In genomic region chr1:210239295-210240155, GRCh38 we compare ENCODE assay signal across 7 cellular contexts. TPM values are rescaled to one million over a fixed set of nuclear protein-coding genes. Genes with fewer than 3 reads are reported as not detected.
A peak's percentile ranks its signal among the peaks of the same experiment; 100 is the strongest.
DNase-seq lines count a peak whose midpoint lies in the region; FAIRE-seq and TF ChIP-seq lines count a peak whose summit lies in the region.

No MANE protein-coding gene starts in this region.

- H3K36me3 ChIP-seq in SK-N-MC (ENCODE audit: insufficient read depth, low read length) (no peaks in the 10 kb centered on the region), small intestine (ENCODE audit: control insufficient read depth in 2 of 2, insufficient read depth in 2 of 2, low read length in 2 of 2) (no peaks in the 10 kb centered on the region)

- H3K9me3 Mint-ChIP-seq in glutamatergic neuron (ENCODE audit: unreplicated experiment): no peaks in the 10 kb centered on the region
- no peaks in the 10 kb centered on the region for H3K9me3 Mint-ChIP-seq in activated naive CD8-positive, alpha-beta T cell treated with anti-CD3 and anti-CD28 coated beads for 36 hours

- H3K4me3 Mint-ChIP-seq in glutamatergic neuron (ENCODE audit: unreplicated experiment): no peak overlapping the region
- H3K4me3 Mint-ChIP-seq in activated naive CD8-positive, alpha-beta T cell treated with anti-CD3 and anti-CD28 coated beads for 36 hours: no peak overlapping the region

- DNase-seq in HCEC 1CT (peak; percentile 86), SK-N-MC (ENCODE audit: low read depth, low spot score) (peak; percentile 52), glutamatergic neuron (peak; percentile 30), small intestine (peak; percentile 26), activated T-cell treated with anti-CD3 and anti-CD28 coated beads for 4 hours (no peak), NK-92 (lab: John Stamatoyannopoulos, UW; ENCODE audit: unreplicated experiment) (no peak)
- no peak for DNase-seq in activated naive CD8-positive, alpha-beta T cell treated with anti-CD3 and anti-CD28 coated beads for 36 hours

- WGBS in small intestine, 3 donors: 46 to 73% (median 66%) methylated on average over 7 of the region's 7 CpGs

- peaks cover 3% of the 10 kb centered on the region for H3K27me3 Mint-ChIP-seq in glutamatergic neuron (ENCODE audit: unreplicated experiment)
- H3K27me3 Mint-ChIP-seq in activated naive CD8-positive, alpha-beta T cell treated with anti-CD3 and anti-CD28 coated beads for 36 hours: peaks cover 78% of the 10 kb centered on the region

- no peak overlapping the region for H3K27ac Mint-ChIP-seq in glutamatergic neuron (ENCODE audit: unreplicated experiment)
- no peak overlapping the region for H3K27ac Mint-ChIP-seq in activated naive CD8-positive, alpha-beta T cell treated with anti-CD3 and anti-CD28 coated beads for 36 hours

- H3K27ac ChIP-seq in SK-N-MC (no peak overlapping the region), small intestine (ENCODE audit: low read depth in 1 of 2, low read length in 1 of 2) (no peak overlapping the region)

- no peak for FAIRE-seq in small intestine (lab: Jason Lieb, UNC)

- TF ChIP-seq CTCF in glutamatergic neuron (IDR thresholded peaks at IDR 0.05; ENCODE audit: partially characterized antibody, unreplicated experiment): peak; percentile 63

- H3K9me3 ChIP-seq in SK-N-MC (ENCODE audit: low read depth, low read length) (no peaks in the 10 kb centered on the region), small intestine (ENCODE audit: control insufficient read depth, low read depth) (no peaks in the 10 kb centered on the region)

- H3K4me1 ChIP-seq in small intestine (ENCODE audit: control insufficient read depth in 2 of 2, insufficient read depth in 1 of 2, low read depth in 1 of 2, low read length in 1 of 2): peaks cover 0 to 5% of the 10 kb centered on the region in 2 donors

- H3K27me3 ChIP-seq in small intestine (ENCODE audit: control insufficient read depth in 2 of 2, insufficient read depth in 2 of 2, low read length in 2 of 2): peaks cover 0 to 2% of the 10 kb centered on the region in 2 donors

- H3K4me3 ChIP-seq in SK-N-MC (no peak overlapping the region), small intestine (ENCODE audit: low read depth in 1 of 2, low read length in 2 of 2) (no peak overlapping the region)

- peaks cover 21% of the 10 kb centered on the region for H3K4me1 Mint-ChIP-seq in glutamatergic neuron (ENCODE audit: low read depth, unreplicated experiment)
- H3K4me1 Mint-ChIP-seq in activated naive CD8-positive, alpha-beta T cell treated with anti-CD3 and anti-CD28 coated beads for 36 hours: no peaks in the 10 kb centered on the region

- no peaks in the 10 kb centered on the region for H3K36me3 Mint-ChIP-seq in glutamatergic neuron (ENCODE audit: unreplicated experiment)
- no peaks in the 10 kb centered on the region for H3K36me3 Mint-ChIP-seq in activated naive CD8-positive, alpha-beta T cell treated with anti-CD3 and anti-CD28 coated beads for 36 hours

- no peak overlapping the region for H3K9ac ChIP-seq in SK-N-MC (ENCODE audit: insufficient read length)

RNA-seq across cellular contexts. Expression of gene SERTAD4, which starts 6.9 kb away (rescaled TPM):
- total RNA-seq in glutamatergic neuron (ENCODE audit: unreplicated experiment): 1.5 TPM
- polyA plus RNA-seq in small intestine: under 1 TPM in 1 of 3 donors, not detected in 2; 0.88 TPM
- total RNA-seq in activated naive CD8-positive, alpha-beta T cell treated with anti-CD3 and anti-CD28 coated beads for 36 hours: not detected

Comparison
In these comparisons a context has a peak if more than half of its experiments do, and no peak if none do; other contexts are left out.
1. DNase-seq: peak in HCEC 1CT (single experiment), SK-N-MC (single experiment), glutamatergic neuron (single experiment) and small intestine (single experiment); none in activated T-cell treated with anti-CD3 and anti-CD28 coated beads for 4 hours (single experiment), activated naive CD8-positive, alpha-beta T cell treated with anti-CD3 and anti-CD28 coated beads for 36 hours (single experiment) and NK-92 (single experiment).